In genomic region chr13:40457844-40458243, GRCh38 we compare ENCODE assay signal across 21 cellular contexts.
A peak's percentile ranks its signal among the peaks of the same experiment; 100 is the strongest.
DNase-seq lines count a peak whose midpoint lies in the region; TF ChIP-seq lines count a peak whose summit lies in the region.
"Had no signal": no experiment of that assay in that cellular context is flagged by ENCODE, and none has a peak within 500 bp of the region (broad histone marks: within the 10 kb centered on the region; RNA-seq: fewer than 3 reads in every experiment).

No MANE protein-coding gene starts in this region.

- POLR2A ChIA-PET in OCI-LY7 (lab: Charles Lee) = interaction anchor here (1.0 to 3.0 kb wide), 4 partner anchors 9 to 246 kb away, joined by 3 to 14 read pairs (median 4); no protein-coding TSS in a partner anchor

- DNase-seq in Karpas-422 (no peak), inferior parietal cortex (ENCODE audit: extremely low spot score) (peak; percentile 59), KBM-7 (no peak), OCI-LY7 (ENCODE audit: low spot score) (no peak), NCI-H82 (lab: John Stamatoyannopoulos, UW) (no peak), cerebellar nuclear complex (lab: John Stamatoyannopoulos, UW) (no peak)
- DNase-seq: 8988T; ACHN; AML-193; BE2C; CD4-positive, alpha-beta T cell; CD8-positive, alpha-beta memory T cell; DMS53; DMS79 treated with DMSO at 0.1 percent for 48 hours; GM23248; H7; HCEC 1CT had no signal

- BruUV-seq in OCI-LY7 (replicated peaks; lab: Mats Ljungman, UMichigan) = no TSS peak

- H4K20me1 ChIP-seq in Karpas-422 (ENCODE audit: insufficient read depth, low read depth, low read length) (no peaks in the 10 kb centered on the region), OCI-LY7 (ENCODE audit: insufficient read depth, low read length) (no peaks in the 10 kb centered on the region)
- H4K20me1 ChIP-seq: BLaER1 treated with 17β-estradiol and CSF1 and Interleukin-3, amounts not matched to agents 10 nM and 100 nM had no signal

- H3K4me2 ChIP-seq in Karpas-422 (ENCODE audit: low read depth, low read length, poor library complexity, severe bottlenecking) (peak overlapping the region; percentile 33), OCI-LY7 (ENCODE audit: low read length) (no peak overlapping the region)
- H3K4me2 ChIP-seq: A549; BLaER1 treated with 17β-estradiol and CSF1 and Interleukin-3, amounts not matched to agents 10 nM and 100 nM had no signal

- H3K9ac ChIP-seq in Karpas-422 (ENCODE audit: low read length) = no peak overlapping the region
- H3K9ac ChIP-seq: BLaER1 treated with 17β-estradiol and CSF1 and Interleukin-3, amounts not matched to agents 10 nM and 100 nM; GM23248 had no signal

- no peaks in the 10 kb centered on the region for H3K27me3 ChIP-seq in Karpas-422 (ENCODE audit: low read length)
- H3K27me3 ChIP-seq: BE2C; BLaER1 treated with 17β-estradiol and CSF1 and Interleukin-3, amounts not matched to agents 10 nM and 100 nM had no signal

- intact Hi-C loops in OCI-LY7 (cut with micrococcal nuclease; ENCODE audit: unreplicated experiment) = no loop called here

- H3K4me1 Mint-ChIP-seq in nephron = peaks cover 26% of the 10 kb centered on the region
- H3K4me1 Mint-ChIP-seq: CD8-positive, alpha-beta memory T cell had no signal

- in situ Hi-C loops in KBM-7 (cut with MboI; ENCODE audit: low pct_unique_long_range_greater_than_20kb, low sequenced_read_pairs) = no loop called here

- H3K36me3 ChIP-seq in Karpas-422 (ENCODE audit: insufficient read depth, low read length) (no peaks in the 10 kb centered on the region), OCI-LY7 (ENCODE audit: insufficient read depth, low read length) (no peaks in the 10 kb centered on the region; the same call in 1 of the 2 replicates)
- H3K36me3 ChIP-seq: BE2C; BLaER1 treated with 17β-estradiol and CSF1 and Interleukin-3, amounts not matched to agents 10 nM and 100 nM had no signal

- H3K4me3 ChIP-seq in Karpas-422 (ENCODE audit: low read length) = no peak overlapping the region
- H3K4me3 ChIP-seq in OCI-LY7 (ENCODE audit: low read depth, low read length, poor library complexity, severe bottlenecking) = no peak overlapping the region
- H3K4me3 ChIP-seq: A549; BLaER1 treated with 17β-estradiol and CSF1 and Interleukin-3, amounts not matched to agents 10 nM and 100 nM; GM23248 had no signal

- no peaks in the 10 kb centered on the region for H3K9me3 ChIP-seq in Karpas-422 (ENCODE audit: low read length)
- H3K9me3 ChIP-seq in OCI-LY7 (ENCODE audit: low read length) = no peaks in the 10 kb centered on the region
- H3K9me3 ChIP-seq: A549, BE2C had no signal

- H3K27ac ChIP-seq in Karpas-422 (ENCODE audit: low read length) (no peak overlapping the region), OCI-LY7 (ENCODE audit: low read depth, low read length, poor library complexity, severe bottlenecking) (no peak overlapping the region)
- H3K27ac ChIP-seq: A549; BLaER1 treated with 17β-estradiol and CSF1 and Interleukin-3, amounts not matched to agents 10 nM and 100 nM; GM23248 had no signal

- H3K9me3 Mint-ChIP-seq in nephron = peaks cover 2% of the 10 kb centered on the region
- H3K9me3 Mint-ChIP-seq: CD4-positive, alpha-beta T cell; CD8-positive, alpha-beta memory T cell had no signal

- H3K9me2 ChIP-seq in Karpas-422 (replicated peaks; ENCODE audit: insufficient read depth, low read length) (no peaks in the 10 kb centered on the region), OCI-LY7 (ENCODE audit: insufficient read depth, low read length) (no peaks in the 10 kb centered on the region)

- peak overlapping the region in 1 of 3 experiments; percentile 1 for H3K4me3 Mint-ChIP-seq in nephron
- H3K4me3 Mint-ChIP-seq: CD14-positive monocyte; CD4-positive, alpha-beta T cell; CD8-positive, alpha-beta memory T cell had no signal

- no peak for TF ChIP-seq CTCF in nephron (IDR thresholded peaks at IDR 0.05; ENCODE audit: unreplicated experiment in 3 of 3)
- TF ChIP-seq CTCF in OCI-LY7 (conservative IDR thresholded peaks at IDR 0.05; ENCODE audit: low read length) = no peak

- H3K36me3 Mint-ChIP-seq in nephron (ENCODE audit: low read depth) = no peaks in the 10 kb centered on the region
- H3K36me3 Mint-ChIP-seq: CD14-positive monocyte; CD8-positive, alpha-beta memory T cell had no signal

- peak overlapping the region in 2 of 3 experiments; percentile 22 to 50 for H3K27ac Mint-ChIP-seq in nephron
- H3K27ac Mint-ChIP-seq: CD14-positive monocyte; CD4-positive, alpha-beta T cell had no signal

- CTCF ChIA-PET in OCI-LY7 (lab: Charles Lee; ENCODE audit: unreplicated experiment) = interaction anchor here (1.4 kb wide), 1 partner anchor 15 kb away, joined by 3 read pairs; no protein-coding TSS in a partner anchor

- H3K79me2 ChIP-seq in Karpas-422 (ENCODE audit: low read length) (no peaks in the 10 kb centered on the region), OCI-LY7 (ENCODE audit: insufficient read depth, low read depth, low read length) (no peaks in the 10 kb centered on the region)

- H2AFZ ChIP-seq in Karpas-422 (ENCODE audit: low read length) (no peak overlapping the region), OCI-LY7 (ENCODE audit: low read length) (no peak overlapping the region)
- H2AFZ ChIP-seq: GM23248 had no signal

- H3K27me3 Mint-ChIP-seq in nephron (ENCODE audit: low read depth) = no peaks in the 10 kb centered on the region
- H3K27me3 Mint-ChIP-seq: CD4-positive, alpha-beta T cell; CD8-positive, alpha-beta memory T cell had no signal

- peaks cover 35% of the 10 kb centered on the region for H3K4me1 ChIP-seq in Karpas-422 (ENCODE audit: low read length)
- peaks cover 34% of the 10 kb centered on the region for H3K4me1 ChIP-seq in OCI-LY7 (ENCODE audit: insufficient read depth, low read length, poor library complexity, severe bottlenecking)
- H3K4me1 ChIP-seq: BE2C had no signal
